1 cellular context compared by ENCODE assay signal in genomic region chr4:169634975-169635374, GRCh38.
TF ChIP-seq lines count a peak whose summit lies in the region.

No MANE protein-coding gene starts in this region.

TF ChIP-seq in K562, 482 proteins besides CTCF, POLR2A, EP300 and RAD21:
- TF ChIP-seq PRPF4 (IDR thresholded peaks at IDR 0.05; ENCODE audit: insufficient read depth, low read depth, low read length, poor library complexity, severe bottlenecking) (no peak), MYNN (IDR thresholded peaks at IDR 0.05) (peak; percentile 72), MYNN (CRISPR knock-in tag; IDR thresholded peaks at IDR 0.05) (no peak)
